ENCODE assay signal across 20 cellular contexts in the genomic region with DNA sequence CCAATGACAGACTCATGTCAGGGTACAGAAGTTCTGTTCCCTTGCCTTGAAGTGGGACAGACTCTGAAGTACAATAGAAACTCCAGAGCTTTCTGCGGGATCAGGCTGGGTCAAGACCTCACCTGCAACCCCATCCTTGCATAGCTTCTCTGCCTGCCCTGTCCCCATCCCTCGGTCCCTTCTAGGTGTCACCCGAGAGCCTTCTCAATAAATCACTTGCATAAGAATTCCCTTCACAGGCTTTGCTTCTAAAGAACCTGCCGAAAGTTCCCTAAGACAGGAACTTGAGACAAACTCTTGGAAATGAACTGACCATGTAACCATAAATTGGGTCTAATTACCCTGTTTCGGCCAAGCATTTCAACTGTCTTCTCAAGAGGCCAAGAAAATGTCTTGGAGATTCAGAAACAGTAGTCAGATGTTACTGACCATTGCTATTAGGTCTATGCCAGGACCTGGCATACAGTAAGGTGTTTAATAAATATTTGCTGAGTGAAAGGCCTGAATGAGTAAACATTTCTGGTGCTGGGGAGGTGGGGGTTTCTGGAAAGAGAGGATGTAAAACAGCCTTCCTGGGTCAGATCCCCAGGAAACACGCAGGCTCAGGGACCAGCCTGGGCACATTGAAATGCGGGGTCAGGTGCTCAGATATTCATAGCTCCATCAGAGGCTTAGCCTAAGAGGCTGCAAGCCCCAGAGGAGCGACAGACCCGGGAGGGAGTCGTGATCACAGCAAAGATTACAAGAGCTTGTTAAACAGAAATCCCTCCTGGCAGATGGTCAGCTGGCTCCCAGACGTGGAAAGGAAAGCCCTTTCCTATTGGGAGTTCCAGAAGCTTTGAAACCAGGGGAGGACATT.
DNase-seq lines count a peak whose midpoint lies in the region; ATAC-seq lines count a peak whose summit lies in the region.
"Had no signal": no experiment of that assay in that cellular context is flagged by ENCODE, and none has a peak within 500 bp of the region (broad histone marks: within the 10 kb centered on the region; RNA-seq: fewer than 3 reads in every experiment).

No MANE protein-coding gene starts in this region.

- peak overlapping the region; percentile 8 for H3K9ac ChIP-seq in NT2/D1 (ENCODE audit: insufficient read length, low read depth)

- H3K36me3 ChIP-seq in NT2/D1 (ENCODE audit: insufficient read depth, insufficient read length, low read length), result no peaks in the 10 kb centered on the region
- H3K36me3 ChIP-seq: ovary, sigmoid colon had no signal

- peaks cover 11% of the 10 kb centered on the region for H3K27me3 ChIP-seq in NT2/D1 (ENCODE audit: insufficient read depth, insufficient read length)
- H3K27me3 ChIP-seq: ovary had no signal

- H3K9me3 ChIP-seq in NT2/D1 (ENCODE audit: insufficient read depth, low read length), result no peaks in the 10 kb centered on the region
- H3K9me3 ChIP-seq: ovary, sigmoid colon had no signal

- no peak for ATAC-seq in GM18868 (IDR thresholded peaks at IDR 0.05; ENCODE audit: unreplicated experiment)
- ATAC-seq: stimulated activated naive CD8-positive, alpha-beta T cell treated with anti-CD3 and anti-CD28 coated beads, Interleukin-15, amount 100 ng/mL, for 72 hours; T-cell had no signal

- no peak overlapping the region for H3K4me3 ChIP-seq in NT2/D1 (ENCODE audit: insufficient read length, low read depth)
- H3K4me3 ChIP-seq: ovary, sigmoid colon had no signal

- peaks cover 14% of the 10 kb centered on the region for H3K4me1 ChIP-seq in NT2/D1 (ENCODE audit: insufficient read depth, insufficient read length)
- H3K4me1 ChIP-seq: sigmoid colon had no signal

- peak; percentile 71 for DNase-seq in DMS 273 (lab: John Stamatoyannopoulos, UW; ENCODE audit: unreplicated experiment)
- peak; percentile 28 for DNase-seq in NCI-H2029 treated with DMSO at 0.1 percent for 48 hours (lab: John Stamatoyannopoulos, UW)
- peak; percentile 63 for DNase-seq in NT2/D1 (ENCODE audit: low read depth, low spot score)
- peak; percentile 80 for DNase-seq in left kidney (ENCODE audit: low read depth, low spot score)
- DNase-seq in NCI-H1048 (lab: John Stamatoyannopoulos, UW), result no peak
- no peak for DNase-seq in NCI-H226
- DNase-seq in head of caudate nucleus, result no peak
- DNase-seq: activated CD4-positive, alpha-beta T cell treated with anti-CD3 and anti-CD28 coated beads, Interleukin-2, amount 50 U/mL, for 48 hours; activated naive CD4-positive, alpha-beta T cell treated with anti-CD3 and anti-CD28 coated beads for 36 hours; CD4-positive, alpha-beta T cell; effector memory CD4-positive, alpha-beta T cell; EL; Karpas-422; NCI-H187 treated with DMSO at 0.1 percent for 48 hours; ovary; RPMI8226; sigmoid colon; stimulated activated naive CD8-positive, alpha-beta T cell treated with anti-CD3 and anti-CD28 coated beads, Interleukin-15, amount 100 ng/mL, for 72 hours; T-cell had no signal

- intact Hi-C loops in head of caudate nucleus (cut with DNase I), result no loop called here

Comparison
In these comparisons a context has a peak if more than half of its experiments do, and no peak if none do; other contexts are left out.
1. DNase-seq: peak in DMS 273 (single experiment), NCI-H2029 treated with DMSO at 0.1 percent for 48 hours (single experiment), NT2/D1 (single experiment) and left kidney (single experiment); none in NCI-H1048 (single experiment), NCI-H226 (single experiment) and head of caudate nucleus (0 of 42).